In the genomic region with DNA sequence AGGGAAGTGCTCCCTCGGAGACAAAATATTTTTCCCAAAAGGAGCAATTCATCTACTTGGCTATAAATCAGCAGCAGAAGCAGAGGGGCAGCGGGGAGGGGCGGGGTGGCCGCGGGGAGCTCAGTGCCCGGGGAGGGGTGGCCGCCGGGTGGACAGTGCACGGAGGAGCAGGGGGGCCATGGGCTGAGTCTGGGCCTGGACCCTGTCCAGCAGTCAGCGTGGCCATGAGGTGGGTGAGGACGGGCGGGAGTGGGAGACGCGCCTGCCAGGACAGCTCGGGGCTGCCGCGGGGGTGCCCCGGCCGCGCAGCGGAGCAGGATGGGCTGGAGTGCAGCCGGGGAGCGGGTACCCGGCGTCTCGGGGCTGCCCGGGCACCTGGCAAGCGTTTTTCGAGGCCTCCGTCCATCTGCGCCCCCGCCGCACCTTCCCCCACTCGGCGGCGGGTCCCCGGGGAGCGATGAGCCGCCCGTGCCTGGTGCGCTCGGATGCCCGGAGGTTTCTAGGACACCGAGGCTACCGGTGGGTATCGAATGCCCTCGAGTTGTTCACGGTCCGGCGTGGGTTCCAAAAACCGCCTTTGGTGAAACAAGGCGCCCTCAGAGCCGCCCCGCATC, we compare ENCODE assay signal across 17 cellular contexts.
A peak's percentile ranks its signal among the peaks of the same experiment; 100 is the strongest.
DNase-seq lines count a peak whose midpoint lies in the region; ATAC-seq and TF ChIP-seq lines count a peak whose summit lies in the region.
"Had no signal": no experiment of that assay in that cellular context is flagged by ENCODE, and none has a peak within 500 bp of the region (broad histone marks: within the 10 kb centered on the region; RNA-seq: fewer than 3 reads in every experiment).

No MANE protein-coding gene starts in this region.

- no peaks in the 10 kb centered on the region for H3K4me1 Mint-ChIP-seq in stimulated activated memory B cell treated with anti-CD40 and anti-IgM and Interleukin-4, amounts not matched to agents 10 μg/mL and 1 μg/mL and 100 μg/mL, for 72 hours
- H3K4me1 Mint-ChIP-seq: CD4-positive, alpha-beta memory T cell; GM23338 had no signal

- H3K27me3 ChIP-seq in SK-N-SH (ENCODE audit: insufficient read depth): no peaks in the 10 kb centered on the region
- no peaks in the 10 kb centered on the region for H3K27me3 ChIP-seq in osteoblast (ENCODE audit: insufficient read depth, low read length)
- no peaks in the 10 kb centered on the region for H3K27me3 ChIP-seq in tibial nerve

- TF ChIP-seq POLR2A in erythroblast (IDR thresholded peaks at IDR 0.05; ENCODE audit: low read length) (no peak), tibial nerve (IDR thresholded peaks at IDR 0.05) (no peak)

- no peak overlapping the region for H3K27ac Mint-ChIP-seq in stimulated activated memory B cell treated with anti-CD40 and anti-IgM and Interleukin-4, amounts not matched to agents 10 μg/mL and 1 μg/mL and 100 μg/mL, for 72 hours
- H3K27ac Mint-ChIP-seq: CD4-positive, alpha-beta memory T cell; GM23338; H9 had no signal

- H4K20me1 ChIP-seq in SK-N-SH (ENCODE audit: insufficient read depth) (no peaks in the 10 kb centered on the region), osteoblast (ENCODE audit: insufficient read depth, low read length) (no peaks in the 10 kb centered on the region)

- no peak overlapping the region for H3K4me3 Mint-ChIP-seq in stimulated activated memory B cell treated with anti-CD40 and anti-IgM and Interleukin-4, amounts not matched to agents 10 μg/mL and 1 μg/mL and 100 μg/mL, for 72 hours
- H3K4me3 Mint-ChIP-seq: CD4-positive, alpha-beta memory T cell; GM23338; H9 had no signal

- no peaks in the 10 kb centered on the region for H3K36me3 ChIP-seq in SK-N-SH (replicated peaks in 1 of 2; ENCODE audit: control insufficient read depth in 1 of 2, insufficient read depth in 2 of 2, low read length in 1 of 2)
- H3K36me3 ChIP-seq in osteoblast (ENCODE audit: insufficient read depth, low read length): no peaks in the 10 kb centered on the region
- no peaks in the 10 kb centered on the region for H3K36me3 ChIP-seq in tibial nerve

- no peaks in the 10 kb centered on the region for H3F3A ChIP-seq in SK-N-SH (replicated peaks; ENCODE audit: insufficient read depth)

- H3K4me1 ChIP-seq in SK-N-SH (ENCODE audit: control insufficient read depth in 1 of 2, insufficient read depth in 2 of 2, low read depth in 1 of 2, low read length in 1 of 2) (peaks cover 0 to under 1% of the 10 kb centered on the region in 2 experiments; a peak in 1 of 4 replicates), osteoblast (ENCODE audit: insufficient read depth, low read length) (peaks cover 4% of the 10 kb centered on the region), tibial nerve (no peaks in the 10 kb centered on the region)

- DNase-seq in SK-N-SH: peak; percentile 79
- DNase-seq in osteoblast (ENCODE audit: insufficient read length, low spot score, missing footprints): peak; percentile 44
- DNase-seq in central memory CD4-positive, alpha-beta T cell: no peak
- DNase-seq in erythroblast (lab: John Stamatoyannopoulos, UW): no peak
- DNase-seq in tibial nerve (ENCODE audit: low spot score in 2 of 2): no peak
- DNase-seq: C1 segment of cervical spinal cord; Calu3; CD4-positive, alpha-beta memory T cell; COR-L47; DMS53; DMS79 treated with DMSO at 0.1 percent for 48 hours; GF-D8; H9 had no signal

- H3K9me3 ChIP-seq in SK-N-SH: no peaks in the 10 kb centered on the region
- no peaks in the 10 kb centered on the region for H3K9me3 ChIP-seq in osteoblast (ENCODE audit: low read depth, low read length)
- H3K9me3 ChIP-seq in tibial nerve: no peaks in the 10 kb centered on the region

- CTCF ChIA-PET in SK-N-SH (lab: Yijun Ruan, JAX): interaction anchor here (0.6 kb wide), 1 partner anchor 422 kb away, joined by 3 read pairs; no protein-coding TSS in a partner anchor

- peaks cover 18% of the 10 kb centered on the region for H3K27me3 Mint-ChIP-seq in stimulated activated memory B cell treated with anti-CD40 and anti-IgM and Interleukin-4, amounts not matched to agents 10 μg/mL and 1 μg/mL and 100 μg/mL, for 72 hours

- H3K4me3 ChIP-seq in SK-N-SH (ENCODE audit: low read depth in 2 of 2, low read length in 1 of 2) (peak overlapping the region in 1 of 2 experiments; percentile 10; a peak in 1 of 4 replicates), osteoblast (ENCODE audit: insufficient read depth, low read length) (no peak overlapping the region), tibial nerve (no peak overlapping the region)
- H3K4me3 ChIP-seq: GM23338 had no signal

- TF ChIP-seq EP300 in SK-N-SH (IDR thresholded peaks at IDR 0.05; ENCODE audit: borderline replicate concordance in 1 of 2, low read depth in 1 of 2, low read length in 1 of 2) (no peak), tibial nerve (IDR thresholded peaks at IDR 0.05) (no peak)

- no peak overlapping the region for H3K9ac ChIP-seq in SK-N-SH

- H3K79me2 ChIP-seq in SK-N-SH (ENCODE audit: insufficient read depth): no peaks in the 10 kb centered on the region
- no peaks in the 10 kb centered on the region for H3K79me2 ChIP-seq in osteoblast (ENCODE audit: insufficient read depth, low read length)

- H3K36me3 Mint-ChIP-seq in stimulated activated memory B cell treated with anti-CD40 and anti-IgM and Interleukin-4, amounts not matched to agents 10 μg/mL and 1 μg/mL and 100 μg/mL, for 72 hours: no peaks in the 10 kb centered on the region
- H3K36me3 Mint-ChIP-seq: CD4-positive, alpha-beta memory T cell had no signal

- H2AFZ ChIP-seq in SK-N-SH (ENCODE audit: low read depth) (no peak overlapping the region), osteoblast (ENCODE audit: low read length) (no peak overlapping the region)
- H2AFZ ChIP-seq: GM23338 had no signal

- H3K9me3 Mint-ChIP-seq in stimulated activated memory B cell treated with anti-CD40 and anti-IgM and Interleukin-4, amounts not matched to agents 10 μg/mL and 1 μg/mL and 100 μg/mL, for 72 hours: no peaks in the 10 kb centered on the region

- H3K27ac ChIP-seq in SK-N-SH (ENCODE audit: low read depth in 2 of 2, low read length in 1 of 2) (no peak overlapping the region), osteoblast (ENCODE audit: low read depth, low read length) (no peak overlapping the region), tibial nerve (no peak overlapping the region)

- H3K4me2 ChIP-seq in SK-N-SH (no peak overlapping the region), osteoblast (ENCODE audit: insufficient read depth, low read length) (no peak overlapping the region)
- H3K4me2 ChIP-seq: GM23338 had no signal

- WGBS in SK-N-SH (ENCODE audit: low lambda C conversion rate): 67% methylated on average over 24 of the region's 54 CpGs
- WGBS in tibial nerve, 2 donors: 85 to 94% methylated on average over 52 to 54 of the region's 54 CpGs

- H3K9me2 ChIP-seq in SK-N-SH: no peaks in the 10 kb centered on the region

- TF ChIP-seq RAD21 in SK-N-SH (IDR thresholded peaks at IDR 0.05; ENCODE audit: low read length): no peak

- POLR2A ChIA-PET in SK-N-SH (lab: Yijun Ruan, JAX): no interaction called here

- no peak for TF ChIP-seq CTCF in SK-N-SH (IDR thresholded peaks at IDR 0.05)
- no peak for TF ChIP-seq CTCF in osteoblast (IDR thresholded peaks at IDR 0.05; ENCODE audit: extremely low read depth, low read depth, low read length)
- no peak for TF ChIP-seq CTCF in tibial nerve (IDR thresholded peaks at IDR 0.05)

- peak; percentile 27; the same call in 1 of the 3 replicates for ATAC-seq in SK-N-SH treated with all-trans-retinoic acid at 6 μM for 48 hours
- ATAC-seq in stimulated activated memory B cell treated with anti-CD40 and anti-IgM and Interleukin-4, amounts not matched to agents 10 μg/mL and 1 μg/mL and 100 μg/mL, for 72 hours: peak; percentile 60
- ATAC-seq: GM23338, HCT116 had no signal

TF ChIP-seq in SK-N-SH, 30 proteins besides CTCF, POLR2A, EP300 and RAD21:
- no peak for TF ChIP-seq MXI1 (IDR thresholded peaks at IDR 0.05; ENCODE audit: low read depth, low read length)
- TF ChIP-seq RCOR1 (IDR thresholded peaks at IDR 0.05; ENCODE audit: low read length): no peak
TF ChIP-seq in SK-N-SH: peak in this region for 0.

TF ChIP-seq in SK-N-SH treated with all-trans-retinoic acid at 6 μM for 48 hours, 23 proteins besides CTCF, POLR2A, EP300 and RAD21 (continues in another document):
- no peak for TF ChIP-seq RARB (CRISPR knock-in tag; IDR thresholded peaks at IDR 0.05)
- no peak for TF ChIP-seq TCF4 (CRISPR knock-in tag; IDR thresholded peaks at IDR 0.05; ENCODE audit: borderline replicate concordance)
- TF ChIP-seq, protein P1, sequence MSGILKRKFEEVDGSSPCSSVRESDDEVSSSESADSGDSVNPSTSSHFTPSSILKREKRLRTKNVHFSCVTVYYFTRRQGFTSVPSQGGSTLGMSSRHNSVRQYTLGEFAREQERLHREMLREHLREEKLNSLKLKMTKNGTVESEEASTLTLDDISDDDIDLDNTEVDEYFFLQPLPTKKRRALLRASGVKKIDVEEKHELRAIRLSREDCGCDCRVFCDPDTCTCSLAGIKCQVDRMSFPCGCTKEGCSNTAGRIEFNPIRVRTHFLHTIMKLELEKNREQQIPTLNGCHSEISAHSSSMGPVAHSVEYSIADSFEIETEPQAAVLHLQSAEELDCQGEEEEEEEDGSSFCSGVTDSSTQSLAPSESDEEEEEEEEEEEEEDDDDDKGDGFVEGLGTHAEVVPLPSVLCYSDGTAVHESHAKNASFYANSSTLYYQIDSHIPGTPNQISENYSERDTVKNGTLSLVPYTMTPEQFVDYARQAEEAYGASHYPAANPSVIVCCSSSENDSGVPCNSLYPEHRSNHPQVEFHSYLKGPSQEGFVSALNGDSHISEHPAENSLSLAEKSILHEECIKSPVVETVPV (CRISPR knock-in tag; IDR thresholded peaks at IDR 0.05): no peak
- TF ChIP-seq ZFP30 (CRISPR knock-in tag; IDR thresholded peaks at IDR 0.05): no peak
- TF ChIP-seq ZFP3 (CRISPR knock-in tag; IDR thresholded peaks at IDR 0.05): no peak
- TF ChIP-seq ZNF565 (CRISPR knock-in tag; conservative IDR thresholded peaks at IDR 0.05; ENCODE audit: low read depth): no peak
- no peak for TF ChIP-seq BACH2 (CRISPR knock-in tag; IDR thresholded peaks at IDR 0.05; ENCODE audit: borderline replicate concordance)
- TF ChIP-seq ZC3H10 (CRISPR knock-in tag; IDR thresholded peaks at IDR 0.05): no peak
- TF ChIP-seq ESRRG (CRISPR knock-in tag; IDR thresholded peaks at IDR 0.05): no peak

Comparison
In these comparisons a context has a peak if more than half of its experiments do, and no peak if none do; other contexts are left out.
1. DNase-seq: peak in SK-N-SH (single experiment) and osteoblast (single experiment); none in central memory CD4-positive, alpha-beta T cell (single experiment), erythroblast (0 of 2) and tibial nerve (0 of 2).